In genomic region chr20:53905019-53905847, GRCh38 we compare ENCODE assay signal across 1 cellular context.
TF ChIP-seq lines count a peak whose summit lies in the region.

No MANE protein-coding gene starts in this region.

TF ChIP-seq in H1, 55 proteins besides CTCF, POLR2A, EP300 and RAD21 (continued from another document):
- no peak for TF ChIP-seq FOSL1 (IDR thresholded peaks at IDR 0.05; ENCODE audit: insufficient read depth, low read depth, low read length)
- TF ChIP-seq, protein P1, sequence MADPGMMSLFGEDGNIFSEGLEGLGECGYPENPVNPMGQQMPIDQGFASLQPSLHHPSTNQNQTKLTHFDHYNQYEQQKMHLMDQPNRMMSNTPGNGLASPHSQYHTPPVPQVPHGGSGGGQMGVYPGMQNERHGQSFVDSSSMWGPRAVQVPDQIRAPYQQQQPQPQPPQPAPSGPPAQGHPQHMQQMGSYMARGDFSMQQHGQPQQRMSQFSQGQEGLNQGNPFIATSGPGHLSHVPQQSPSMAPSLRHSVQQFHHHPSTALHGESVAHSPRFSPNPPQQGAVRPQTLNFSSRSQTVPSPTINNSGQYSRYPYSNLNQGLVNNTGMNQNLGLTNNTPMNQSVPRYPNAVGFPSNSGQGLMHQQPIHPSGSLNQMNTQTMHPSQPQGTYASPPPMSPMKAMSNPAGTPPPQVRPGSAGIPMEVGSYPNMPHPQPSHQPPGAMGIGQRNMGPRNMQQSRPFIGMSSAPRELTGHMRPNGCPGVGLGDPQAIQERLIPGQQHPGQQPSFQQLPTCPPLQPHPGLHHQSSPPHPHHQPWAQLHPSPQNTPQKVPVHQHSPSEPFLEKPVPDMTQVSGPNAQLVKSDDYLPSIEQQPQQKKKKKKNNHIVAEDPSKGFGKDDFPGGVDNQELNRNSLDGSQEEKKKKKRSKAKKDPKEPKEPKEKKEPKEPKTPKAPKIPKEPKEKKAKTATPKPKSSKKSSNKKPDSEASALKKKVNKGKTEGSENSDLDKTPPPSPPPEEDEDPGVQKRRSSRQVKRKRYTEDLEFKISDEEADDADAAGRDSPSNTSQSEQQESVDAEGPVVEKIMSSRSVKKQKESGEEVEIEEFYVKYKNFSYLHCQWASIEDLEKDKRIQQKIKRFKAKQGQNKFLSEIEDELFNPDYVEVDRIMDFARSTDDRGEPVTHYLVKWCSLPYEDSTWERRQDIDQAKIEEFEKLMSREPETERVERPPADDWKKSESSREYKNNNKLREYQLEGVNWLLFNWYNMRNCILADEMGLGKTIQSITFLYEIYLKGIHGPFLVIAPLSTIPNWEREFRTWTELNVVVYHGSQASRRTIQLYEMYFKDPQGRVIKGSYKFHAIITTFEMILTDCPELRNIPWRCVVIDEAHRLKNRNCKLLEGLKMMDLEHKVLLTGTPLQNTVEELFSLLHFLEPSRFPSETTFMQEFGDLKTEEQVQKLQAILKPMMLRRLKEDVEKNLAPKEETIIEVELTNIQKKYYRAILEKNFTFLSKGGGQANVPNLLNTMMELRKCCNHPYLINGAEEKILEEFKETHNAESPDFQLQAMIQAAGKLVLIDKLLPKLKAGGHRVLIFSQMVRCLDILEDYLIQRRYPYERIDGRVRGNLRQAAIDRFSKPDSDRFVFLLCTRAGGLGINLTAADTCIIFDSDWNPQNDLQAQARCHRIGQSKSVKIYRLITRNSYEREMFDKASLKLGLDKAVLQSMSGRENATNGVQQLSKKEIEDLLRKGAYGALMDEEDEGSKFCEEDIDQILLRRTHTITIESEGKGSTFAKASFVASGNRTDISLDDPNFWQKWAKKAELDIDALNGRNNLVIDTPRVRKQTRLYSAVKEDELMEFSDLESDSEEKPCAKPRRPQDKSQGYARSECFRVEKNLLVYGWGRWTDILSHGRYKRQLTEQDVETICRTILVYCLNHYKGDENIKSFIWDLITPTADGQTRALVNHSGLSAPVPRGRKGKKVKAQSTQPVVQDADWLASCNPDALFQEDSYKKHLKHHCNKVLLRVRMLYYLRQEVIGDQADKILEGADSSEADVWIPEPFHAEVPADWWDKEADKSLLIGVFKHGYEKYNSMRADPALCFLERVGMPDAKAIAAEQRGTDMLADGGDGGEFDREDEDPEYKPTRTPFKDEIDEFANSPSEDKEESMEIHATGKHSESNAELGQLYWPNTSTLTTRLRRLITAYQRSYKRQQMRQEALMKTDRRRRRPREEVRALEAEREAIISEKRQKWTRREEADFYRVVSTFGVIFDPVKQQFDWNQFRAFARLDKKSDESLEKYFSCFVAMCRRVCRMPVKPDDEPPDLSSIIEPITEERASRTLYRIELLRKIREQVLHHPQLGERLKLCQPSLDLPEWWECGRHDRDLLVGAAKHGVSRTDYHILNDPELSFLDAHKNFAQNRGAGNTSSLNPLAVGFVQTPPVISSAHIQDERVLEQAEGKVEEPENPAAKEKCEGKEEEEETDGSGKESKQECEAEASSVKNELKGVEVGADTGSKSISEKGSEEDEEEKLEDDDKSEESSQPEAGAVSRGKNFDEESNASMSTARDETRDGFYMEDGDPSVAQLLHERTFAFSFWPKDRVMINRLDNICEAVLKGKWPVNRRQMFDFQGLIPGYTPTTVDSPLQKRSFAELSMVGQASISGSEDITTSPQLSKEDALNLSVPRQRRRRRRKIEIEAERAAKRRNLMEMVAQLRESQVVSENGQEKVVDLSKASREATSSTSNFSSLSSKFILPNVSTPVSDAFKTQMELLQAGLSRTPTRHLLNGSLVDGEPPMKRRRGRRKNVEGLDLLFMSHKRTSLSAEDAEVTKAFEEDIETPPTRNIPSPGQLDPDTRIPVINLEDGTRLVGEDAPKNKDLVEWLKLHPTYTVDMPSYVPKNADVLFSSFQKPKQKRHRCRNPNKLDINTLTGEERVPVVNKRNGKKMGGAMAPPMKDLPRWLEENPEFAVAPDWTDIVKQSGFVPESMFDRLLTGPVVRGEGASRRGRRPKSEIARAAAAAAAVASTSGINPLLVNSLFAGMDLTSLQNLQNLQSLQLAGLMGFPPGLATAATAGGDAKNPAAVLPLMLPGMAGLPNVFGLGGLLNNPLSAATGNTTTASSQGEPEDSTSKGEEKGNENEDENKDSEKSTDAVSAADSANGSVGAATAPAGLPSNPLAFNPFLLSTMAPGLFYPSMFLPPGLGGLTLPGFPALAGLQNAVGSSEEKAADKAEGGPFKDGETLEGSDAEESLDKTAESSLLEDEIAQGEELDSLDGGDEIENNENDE (IDR thresholded peaks at IDR 0.05; ENCODE audit: insufficient replicate concordance, low read length) = no peak
- TF ChIP-seq SUZ12 (IDR thresholded peaks at IDR 0.05; ENCODE audit: low read length) = no peak
- TF ChIP-seq SIX5 (IDR thresholded peaks at IDR 0.05; ENCODE audit: low read depth, low read length) = no peak
- no peak for TF ChIP-seq BCL11A (IDR thresholded peaks at IDR 0.05; ENCODE audit: low read depth in 2 of 2, low read length in 2 of 2)
- TF ChIP-seq YY1 (IDR thresholded peaks at IDR 0.05; ENCODE audit: low read depth, low read length) = no peak
- no peak for TF ChIP-seq GABPA (IDR thresholded peaks at IDR 0.05; ENCODE audit: borderline replicate concordance, insufficient read depth, low read length)
- TF ChIP-seq SIN3A (conservative IDR thresholded peaks at IDR 0.05 in 1 of 2, IDR thresholded peaks at IDR 0.05 in 1 of 2; ENCODE audit: low read depth in 1 of 2, low read length in 2 of 2) = no peak
- TF ChIP-seq KDM4A (IDR thresholded peaks at IDR 0.05; ENCODE audit: low read depth, low read length, severe bottlenecking) = no peak
- TF ChIP-seq SP4 (IDR thresholded peaks at IDR 0.05; ENCODE audit: low read length) = no peak
- no peak for TF ChIP-seq PHF8 (conservative IDR thresholded peaks at IDR 0.05; ENCODE audit: low read depth, low read length)
- no peak for TF ChIP-seq EZH2 (IDR thresholded peaks at IDR 0.05; ENCODE audit: low read depth, low read length, severe bottlenecking)
- TF ChIP-seq, protein P2, sequence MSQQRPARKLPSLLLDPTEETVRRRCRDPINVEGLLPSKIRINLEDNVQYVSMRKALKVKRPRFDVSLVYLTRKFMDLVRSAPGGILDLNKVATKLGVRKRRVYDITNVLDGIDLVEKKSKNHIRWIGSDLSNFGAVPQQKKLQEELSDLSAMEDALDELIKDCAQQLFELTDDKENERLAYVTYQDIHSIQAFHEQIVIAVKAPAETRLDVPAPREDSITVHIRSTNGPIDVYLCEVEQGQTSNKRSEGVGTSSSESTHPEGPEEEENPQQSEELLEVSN (IDR thresholded peaks at IDR 0.05) = no peak
TF ChIP-seq in H1: peak in this region for 0.
